2 cellular contexts compared by ENCODE assay signal in genomic region chr6:134249412-134249758, GRCh38.
TF ChIP-seq lines count a peak whose summit lies in the region.

No MANE protein-coding gene starts in this region.

TF ChIP-seq in SK-N-SH treated with all-trans-retinoic acid at 6 μM for 48 hours, 23 proteins besides CTCF, POLR2A, EP300 and RAD21 (continued from another document):
- TF ChIP-seq TSHZ2 (CRISPR knock-in tag; IDR thresholded peaks at IDR 0.05) (no peak), GLIS3 (CRISPR knock-in tag; IDR thresholded peaks at IDR 0.05) (no peak), ZC3H10 (CRISPR knock-in tag; IDR thresholded peaks at IDR 0.05) (no peak)

TF ChIP-seq in SK-N-SH, 30 proteins besides CTCF, POLR2A, EP300 and RAD21 (continued from another document):
- no peak for TF ChIP-seq USF2 (IDR thresholded peaks at IDR 0.05; ENCODE audit: borderline replicate concordance, low read depth, low read length)
TF ChIP-seq in SK-N-SH: peak in this region for 0.
